20 cellular contexts compared by ENCODE assay signal in the genomic region with DNA sequence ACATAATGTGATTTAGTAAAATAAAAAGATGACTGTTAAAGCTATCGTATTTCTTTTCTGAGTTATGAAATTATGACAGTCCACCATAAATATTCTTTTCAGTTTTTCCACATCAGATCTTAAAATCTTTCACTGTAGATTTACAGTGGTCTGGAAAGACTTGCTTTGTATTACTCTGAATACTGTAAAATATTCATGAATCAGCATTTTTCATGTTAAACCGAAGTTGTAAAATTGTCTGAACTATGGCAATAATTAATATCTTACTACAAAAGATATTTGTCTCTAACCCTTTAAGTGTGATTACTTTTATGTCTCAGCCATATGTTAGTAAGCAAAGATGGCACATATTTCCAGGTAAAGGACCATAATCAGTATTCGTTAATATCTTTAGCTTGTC.
DNase-seq lines count a peak whose midpoint lies in the region; ATAC-seq, FAIRE-seq and TF ChIP-seq lines count a peak whose summit lies in the region.
"Had no signal": no experiment of that assay in that cellular context is flagged by ENCODE, and none has a peak within 500 bp of the region (broad histone marks: within the 10 kb centered on the region; RNA-seq: fewer than 3 reads in every experiment).

No MANE protein-coding gene starts in this region.

- no peak overlapping the region for H3K9ac ChIP-seq in IMR-90 (ENCODE audit: low read depth, low read length)
- H3K9ac ChIP-seq in K562 (ENCODE audit: insufficient read depth in 1 of 2, low read depth in 2 of 2, low read length in 2 of 2), result no peak overlapping the region
- H3K9ac ChIP-seq: BLaER1 treated with 17β-estradiol and CSF1 and Interleukin-3, amounts not matched to agents 10 nM and 100 nM had no signal

- H3K18ac ChIP-seq in IMR-90 (ENCODE audit: low read depth, low read length), result no peak overlapping the region

- H2BK120ac ChIP-seq in IMR-90 (ENCODE audit: low read depth, low read length), result no peak overlapping the region

- no peak overlapping the region for H2BK5ac ChIP-seq in IMR-90 (ENCODE audit: low read depth, low read length, poor library complexity, severe bottlenecking)

- H3K27me3 Mint-ChIP-seq in WTC11 (ENCODE audit: low read depth), result no peaks in the 10 kb centered on the region
- H3K27me3 Mint-ChIP-seq: B cell; CD4-positive, alpha-beta T cell had no signal

- in situ Hi-C loops in IMR-90 (cut with MboI; ENCODE audit: low sequenced_read_pairs), result no loop called here
- in situ Hi-C loops in K562 (cut with MboI), result no loop called here

- no peak for TF ChIP-seq CTCF in A549 (IDR thresholded peaks at IDR 0.05)
- no peak for TF ChIP-seq CTCF in IMR-90 (conservative IDR thresholded peaks at IDR 0.05; ENCODE audit: low read depth, low read length)
- no peak for TF ChIP-seq CTCF in K562 (IDR thresholded peaks at IDR 0.05 in 2 of 3, conservative IDR thresholded peaks at IDR 0.05 in 1 of 3; ENCODE audit: insufficient read depth in 2 of 3, low read depth in 1 of 3, low read length in 3 of 3)
- no peak for TF ChIP-seq CTCF in WTC11 (IDR thresholded peaks at IDR 0.05)

- H3K23ac ChIP-seq in IMR-90 (ENCODE audit: low read depth, low read length), result no peak overlapping the region

- no peak overlapping the region for H3K4me3 Mint-ChIP-seq in WTC11
- H3K4me3 Mint-ChIP-seq: B cell; CD4-positive, alpha-beta T cell; CD8-positive, alpha-beta T cell had no signal

- no peak overlapping the region for H4K5ac ChIP-seq in IMR-90 (ENCODE audit: low read depth, low read length)

- H3K9me1 ChIP-seq in IMR-90 (ENCODE audit: insufficient read depth, low read length), result no peaks in the 10 kb centered on the region
- no peaks in the 10 kb centered on the region for H3K9me1 ChIP-seq in K562 (ENCODE audit: control insufficient read depth, insufficient read depth, low read length)

- no peak overlapping the region for H3K27ac Mint-ChIP-seq in WTC11
- H3K27ac Mint-ChIP-seq: B cell; CD4-positive, alpha-beta T cell; CD8-positive, alpha-beta T cell had no signal

- POLR2A ChIA-PET in A549 (lab: Yijun Ruan, JAX), result no interaction called here
- POLR2A ChIA-PET in IMR-90 (lab: Charles Lee; ENCODE audit: unreplicated experiment), result no interaction called here
- POLR2A ChIA-PET in K562 (lab: Yijun Ruan, JAX), result no interaction called here
- POLR2A ChIA-PET in WTC11 (lab: Charles Lee), result no interaction called here

- no peak overlapping the region for H4K8ac ChIP-seq in IMR-90 (ENCODE audit: low read depth in 2 of 2, low read length in 2 of 2)

- H3K4me3 ChIP-seq in A549, result no peak overlapping the region
- H3K4me3 ChIP-seq in IMR-90 (ENCODE audit: insufficient read depth, low read depth, low read length), result no peak overlapping the region
- H3K4me3 ChIP-seq in K562, result no peak overlapping the region
- H3K4me3 ChIP-seq: BLaER1 treated with 17β-estradiol and CSF1 and Interleukin-3, amounts not matched to agents 10 nM and 100 nM had no signal

- H3K4me2 ChIP-seq in A549, result no peak overlapping the region
- H3K4me2 ChIP-seq in IMR-90 (ENCODE audit: low read depth, low read length), result no peak overlapping the region
- H3K4me2 ChIP-seq in K562 (ENCODE audit: insufficient read depth, low read length), result no peak overlapping the region
- H3K4me2 ChIP-seq: BLaER1 treated with 17β-estradiol and CSF1 and Interleukin-3, amounts not matched to agents 10 nM and 100 nM had no signal

- H3K36me3 ChIP-seq in IMR-90 (ENCODE audit: control insufficient read depth, insufficient read depth, low read length) (no peaks in the 10 kb centered on the region), K562 (ENCODE audit: control insufficient read depth, insufficient read depth, low read length) (no peaks in the 10 kb centered on the region)
- H3K36me3 ChIP-seq: BLaER1 treated with 17β-estradiol and CSF1 and Interleukin-3, amounts not matched to agents 10 nM and 100 nM had no signal

- H3K9me3 ChIP-seq in A549 (no peaks in the 10 kb centered on the region), IMR-90 (ENCODE audit: control insufficient read depth, insufficient read depth, low read length) (peaks cover 4% of the 10 kb centered on the region; the same call in 1 of the 2 replicates), K562 (replicated peaks; ENCODE audit: control insufficient read depth, insufficient read depth, low read depth, low read length) (no peaks in the 10 kb centered on the region)
- H3K9me3 ChIP-seq: BLaER1 treated with 17β-estradiol and CSF1 and Interleukin-3, amounts not matched to agents 10 nM and 100 nM; Caco-2 had no signal

- no peak overlapping the region for H2BK15ac ChIP-seq in IMR-90 (ENCODE audit: low read depth, low read length)

- 52% methylated on average over 3 of the region's 3 CpGs for WGBS in A549 (ENCODE audit: missing lambda C conversion rate)
- no CpG with 5 or more reads among the region's 3 CpGs for WGBS in IMR-90 (ENCODE audit: extremely low coverage in 2 of 2, insufficient read length in 1 of 2), 2 experiments
- WGBS in K562 (ENCODE audit: insufficient coverage, low coverage, missing lambda C conversion rate), result 8% methylated on average over 3 of the region's 3 CpGs

- H2AK9ac ChIP-seq in IMR-90 (replicated peaks; ENCODE audit: low read depth, low read length, poor library complexity), result no peak overlapping the region

- TF ChIP-seq POLR2A in A549 (IDR thresholded peaks at IDR 0.05; ENCODE audit: low read length), result no peak
- TF ChIP-seq POLR2A in IMR-90 (IDR thresholded peaks at IDR 0.05; ENCODE audit: low read depth, low read length), result no peak
- no peak for TF ChIP-seq POLR2A in K562 (conservative IDR thresholded peaks at IDR 0.05)

- no peaks in the 10 kb centered on the region for H3K4me1 ChIP-seq in A549
- no peaks in the 10 kb centered on the region for H3K4me1 ChIP-seq in IMR-90 (ENCODE audit: control insufficient read depth, insufficient read depth, low read length)
- no peaks in the 10 kb centered on the region for H3K4me1 ChIP-seq in K562 (replicated peaks in 1 of 2; ENCODE audit: control insufficient read depth in 2 of 2, insufficient read depth in 2 of 2, low read length in 2 of 2)
- H3K4me1 ChIP-seq: BLaER1 treated with 17β-estradiol and CSF1 and Interleukin-3, amounts not matched to agents 10 nM and 100 nM; Caco-2 had no signal

- H3K4me1 Mint-ChIP-seq in WTC11, result no peaks in the 10 kb centered on the region
- H3K4me1 Mint-ChIP-seq: B cell had no signal

- H3K27me3 ChIP-seq in IMR-90 (ENCODE audit: control insufficient read depth, insufficient read depth, low read length) (no peaks in the 10 kb centered on the region), K562 (ENCODE audit: control insufficient read depth in 2 of 2, insufficient read depth in 2 of 2, low read length in 2 of 2) (no peaks in the 10 kb centered on the region)
- H3K27me3 ChIP-seq: BLaER1 treated with 17β-estradiol and CSF1 and Interleukin-3, amounts not matched to agents 10 nM and 100 nM had no signal

- no peak overlapping the region for H3K56ac ChIP-seq in IMR-90 (ENCODE audit: extremely low read depth, insufficient read depth, low read length)

- H4K91ac ChIP-seq in IMR-90 (ENCODE audit: insufficient read depth, low read depth, low read length), result no peak overlapping the region

- H2AK5ac ChIP-seq in IMR-90 (ENCODE audit: low read depth, low read length), result no peak overlapping the region

- H2AFZ ChIP-seq in IMR-90 (replicated peaks; ENCODE audit: low read length, poor library complexity), result no peak overlapping the region
- H2AFZ ChIP-seq in K562 (ENCODE audit: low read depth, low read length), result no peak overlapping the region

- CTCF ChIA-PET in A549 (lab: Yijun Ruan, JAX), result no interaction called here
- CTCF ChIA-PET in IMR-90 (lab: Yijun Ruan, JAX), result no interaction called here
- CTCF ChIA-PET in K562 (lab: Yijun Ruan, JAX; ENCODE audit: low intra/inter-chr PET ratio), result no interaction called here
- CTCF ChIA-PET in WTC11 (lab: Charles Lee), result no interaction called here

- H3K14ac ChIP-seq in IMR-90 (replicated peaks; ENCODE audit: low read depth, low read length), result no peak overlapping the region

- ATAC-seq in A549 (no peak), IMR-90 (ENCODE audit: low read depth) (no peak), K562 (no peak), WTC11 (no peak)
- ATAC-seq: CD8-positive, alpha-beta T cell had no signal

- H3K79me2 ChIP-seq in K562 (ENCODE audit: control insufficient read depth, insufficient read depth, low read length), result no peaks in the 10 kb centered on the region

- H4K20me1 ChIP-seq in IMR-90 (ENCODE audit: insufficient read depth, low read length), result no peaks in the 10 kb centered on the region
- no peaks in the 10 kb centered on the region for H4K20me1 ChIP-seq in K562 (replicated peaks; ENCODE audit: control insufficient read depth, insufficient read depth, low read length)
- H4K20me1 ChIP-seq: BLaER1 treated with 17β-estradiol and CSF1 and Interleukin-3, amounts not matched to agents 10 nM and 100 nM had no signal

- BruUV-seq in IMR-90 (replicated peaks; lab: Mats Ljungman, UMichigan) (no TSS peak), K562 (replicated peaks; lab: Mats Ljungman, UMichigan) (no TSS peak)

- H3K36me3 Mint-ChIP-seq in WTC11, result no peaks in the 10 kb centered on the region
- H3K36me3 Mint-ChIP-seq: CD8-positive, alpha-beta T cell had no signal

- H3K79me1 ChIP-seq in IMR-90 (ENCODE audit: low read depth in 1 of 2, low read length in 2 of 2), result no peaks in the 10 kb centered on the region

- H3K4ac ChIP-seq in IMR-90 (ENCODE audit: low read depth, low read length), result no peak overlapping the region

- no peak overlapping the region for H2BK20ac ChIP-seq in IMR-90 (ENCODE audit: low read depth, low read length)

- intact Hi-C loops in IMR-90 (cut with micrococcal nuclease), result no loop called here
- intact Hi-C loops in K562 (cut with micrococcal nuclease), result no loop called here

- TF ChIP-seq RAD21 in A549 (conservative IDR thresholded peaks at IDR 0.05 in 1 of 2, IDR thresholded peaks at IDR 0.05 in 1 of 2), result no peak
- TF ChIP-seq RAD21 in IMR-90 (IDR thresholded peaks at IDR 0.05; ENCODE audit: low read length), result no peak
- TF ChIP-seq RAD21 in K562 (CRISPR knock-in tag; conservative IDR thresholded peaks at IDR 0.05 in 1 of 2, IDR thresholded peaks at IDR 0.05 in 1 of 2), result no peak

- dilution Hi-C loops in IMR-90 (cut with HindIII; ENCODE audit: low sequenced_read_pairs, unreplicated experiment), result no loop called here

- no peak for TF ChIP-seq EP300 in A549 (IDR thresholded peaks at IDR 0.05)
- no peak for TF ChIP-seq EP300 in K562 (IDR thresholded peaks at IDR 0.05; ENCODE audit: low read length)

- DNase-seq in A549 (ENCODE audit: low read depth in 1 of 2, low spot score in 1 of 2), result no peak
- DNase-seq in IMR-90, result no peak
- DNase-seq in K562 (ENCODE audit: extremely low read depth in 1 of 4, low spot score in 3 of 4), result no peak
- no peak for DNase-seq in WTC11 (ENCODE audit: low spot score)
- DNase-seq in NK-92 treated with Interleukin-12 subunit alpha and Interleukin-12 subunit beta, amount 100 ng/mL, for 24 hours (lab: John Stamatoyannopoulos, UW), result no peak
- DNase-seq in SW480 (ENCODE audit: low spot score), result no peak
- DNase-seq: 8988T; AML-193; Caco-2; Calu3; CD4-positive, alpha-beta T cell; CD8-positive, alpha-beta T cell; DMS79 treated with DMSO at 0.1 percent for 48 hours; GF-D8 had no signal

- H3K27ac ChIP-seq in A549 (no peak overlapping the region), IMR-90 (ENCODE audit: insufficient read depth, low read length) (no peak overlapping the region), K562 (ENCODE audit: extremely low read depth, low read depth, low read length) (no peak overlapping the region)
- H3K27ac ChIP-seq: BLaER1 treated with 17β-estradiol and CSF1 and Interleukin-3, amounts not matched to agents 10 nM and 100 nM; C4-2B had no signal

- peaks cover 5% of the 10 kb centered on the region for H3K9me3 Mint-ChIP-seq in WTC11
- H3K9me3 Mint-ChIP-seq: CD4-positive, alpha-beta T cell had no signal

- FAIRE-seq in A549 (lab: Jason Lieb, UNC), result no peak
- FAIRE-seq in K562 (lab: Jason Lieb, UNC), result no peak
- FAIRE-seq: G401.6, GM12891, GM19239 had no signal
